1 cellular context compared by ENCODE assay signal in genomic region chr14:64417771-64418125, GRCh38.
TF ChIP-seq lines count a peak whose summit lies in the region.

No MANE protein-coding gene starts in this region.

TF ChIP-seq in HepG2, 621 proteins besides CTCF, POLR2A, EP300 and RAD21:
- TF ChIP-seq SNAI1 (CRISPR knock-in tag; IDR thresholded peaks at IDR 0.05; ENCODE audit: borderline replicate concordance), result no peak
- TF ChIP-seq ZNF839 (CRISPR knock-in tag; IDR thresholded peaks at IDR 0.05; ENCODE audit: borderline replicate concordance), result no peak
- TF ChIP-seq CSRNP1 (CRISPR knock-in tag; IDR thresholded peaks at IDR 0.05), result no peak
- TF ChIP-seq XRCC5 (optimal IDR thresholded peaks at IDR 0.05; ENCODE audit: low read length), result no peak
- TF ChIP-seq HMG20B (CRISPR knock-in tag; conservative IDR thresholded peaks at IDR 0.05), result no peak
- no peak for TF ChIP-seq GLMP (CRISPR knock-in tag; IDR thresholded peaks at IDR 0.05; ENCODE audit: borderline replicate concordance)
- no peak for TF ChIP-seq RFX3 (CRISPR knock-in tag; IDR thresholded peaks at IDR 0.05)
- no peak for TF ChIP-seq STAT6 (CRISPR knock-in tag; IDR thresholded peaks at IDR 0.05; ENCODE audit: borderline replicate concordance)
- no peak for TF ChIP-seq ZNF383 (CRISPR knock-in tag; IDR thresholded peaks at IDR 0.05; ENCODE audit: borderline replicate concordance)
- no peak for TF ChIP-seq ZNF101 (CRISPR knock-in tag; IDR thresholded peaks at IDR 0.05; ENCODE audit: borderline replicate concordance, low read depth)
- no peak for TF ChIP-seq ZKSCAN1 (IDR thresholded peaks at IDR 0.05; ENCODE audit: low read length)
- no peak for TF ChIP-seq FOSL2 (CRISPR knock-in tag; IDR thresholded peaks at IDR 0.05)
- TF ChIP-seq HOMEZ (CRISPR knock-in tag; IDR thresholded peaks at IDR 0.05; ENCODE audit: low read depth), result no peak
- TF ChIP-seq TOE1 (CRISPR knock-in tag; IDR thresholded peaks at IDR 0.05), result no peak
TF ChIP-seq in HepG2: peak in this region for 0.
